Comparison of ENCODE assay signal across 1 cellular context in genomic region chr1:61481313-61481712, GRCh38.
TF ChIP-seq lines count a peak whose summit lies in the region.

No MANE protein-coding gene starts in this region.

TF ChIP-seq in A549, 52 proteins besides CTCF, POLR2A, EP300 and RAD21 (continued from another document):
- TF ChIP-seq PBX3 (IDR thresholded peaks at IDR 0.05) = no peak
- no peak for TF ChIP-seq MYC (IDR thresholded peaks at IDR 0.05; ENCODE audit: borderline replicate concordance, low read length)
- TF ChIP-seq ZFP36 (IDR thresholded peaks at IDR 0.05; ENCODE audit: borderline replicate concordance, partially characterized antibody) = no peak
- 0 out of 4 replicates have a peak, but pooled peaks of 1 of the 2 experiments have one; percentile 10 for TF ChIP-seq CEBPB (IDR thresholded peaks at IDR 0.05)
- no peak for TF ChIP-seq BHLHE40 (IDR thresholded peaks at IDR 0.05; ENCODE audit: low read depth, low read length)
- peak; percentile 37; the same call in 1 of the 2 replicates for TF ChIP-seq MAX (IDR thresholded peaks at IDR 0.05)
- TF ChIP-seq GATA3 (IDR thresholded peaks at IDR 0.05; ENCODE audit: borderline replicate concordance) = peak; percentile 68; the same call in 1 of the 2 replicates
- no peak for TF ChIP-seq EHMT2 (IDR thresholded peaks at IDR 0.05; ENCODE audit: low read depth)
- TF ChIP-seq CBX2 (IDR thresholded peaks at IDR 0.05; ENCODE audit: borderline replicate concordance, low read depth) = no peak
- no peak for TF ChIP-seq MAFK (IDR thresholded peaks at IDR 0.05; ENCODE audit: partially characterized antibody)
- TF ChIP-seq FOSB (CRISPR knock-in tag; IDR thresholded peaks at IDR 0.05) = no peak
- TF ChIP-seq HOXA7 (CRISPR knock-in tag; IDR thresholded peaks at IDR 0.05) = no peak
- TF ChIP-seq HDAC2 (IDR thresholded peaks at IDR 0.05) = no peak
- no peak for TF ChIP-seq USF2 (IDR thresholded peaks at IDR 0.05)
- no peak for TF ChIP-seq SMC3 (IDR thresholded peaks at IDR 0.05)
- no peak for TF ChIP-seq EHF (CRISPR knock-in tag; IDR thresholded peaks at IDR 0.05)
- no peak for TF ChIP-seq RNF2 (IDR thresholded peaks at IDR 0.05; ENCODE audit: borderline replicate concordance, low read depth)
